In genomic region chr19:58345558-58345957, GRCh38 we compare ENCODE assay signal across 17 cellular contexts. TPM values are rescaled to one million over a fixed set of nuclear protein-coding genes. Genes with fewer than 3 reads are reported as not detected.
DNase-seq lines count a peak whose midpoint lies in the region; ATAC-seq lines count a peak whose summit lies in the region.
"Had no signal": no experiment of that assay in that cellular context is flagged by ENCODE, and none has a peak within 500 bp of the region (broad histone marks: within the 10 kb centered on the region; RNA-seq: fewer than 3 reads in every experiment).

No MANE protein-coding gene starts in this region.

- WGBS in mesenchymal stem cell: 93% methylated on average over 4 of the region's 5 CpGs

- H3K9ac ChIP-seq in mesenchymal stem cell (ENCODE audit: low read length): no peak overlapping the region

- no peak overlapping the region for H2BK15ac ChIP-seq in mesenchymal stem cell (ENCODE audit: low read depth, poor library complexity, severe bottlenecking)

- no peak overlapping the region for H3K27ac ChIP-seq in mesenchymal stem cell (ENCODE audit: low read length, poor library complexity, severe bottlenecking)
- H3K27ac ChIP-seq: foreskin keratinocyte, prostate gland, upper lobe of right lung had no signal

- no peak overlapping the region for H2AFZ ChIP-seq in mesenchymal stem cell (ENCODE audit: low read depth, low read length)

- no peak overlapping the region for H2BK5ac ChIP-seq in mesenchymal stem cell (ENCODE audit: low read depth, low read length, poor library complexity, severe bottlenecking)

- in situ Hi-C loops in G401 (cut with HindIII; ENCODE audit: low sequenced_read_pairs): no loop called here

- no peak overlapping the region for H4K8ac ChIP-seq in mesenchymal stem cell (ENCODE audit: low read length)

- H3K36me3 Mint-ChIP-seq in activated naive CD4-positive, alpha-beta T cell treated with anti-CD3 and anti-CD28 coated beads, Interleukin-2, amount 50 U/mL, for 24 hours: peaks cover 9% of the 10 kb centered on the region
- peaks cover 24% of the 10 kb centered on the region for H3K36me3 Mint-ChIP-seq in activated T-helper 1 cell treated with anti-CD3 and anti-CD28 coated beads, Interleukin-12 subunit alpha, Interleukin-12 subunit beta, Interleukin-2, Interleukin-4 antibody, amounts not matched to agents 30 ng/mL and 10 ng/mL and 1 ng/mL, durations not matched to agents 14 hours and 24 hours and 36 hours (ENCODE audit: low read depth)

- H3K14ac ChIP-seq in mesenchymal stem cell (ENCODE audit: low read length in 2 of 2): no peak overlapping the region

- H3K4me3 ChIP-seq in mesenchymal stem cell (ENCODE audit: insufficient read depth in 1 of 2, low read depth in 1 of 2, low read length in 2 of 2): no peak overlapping the region
- H3K4me3 ChIP-seq: GM12878, prostate gland, upper lobe of right lung had no signal

- H3K4me1 ChIP-seq in mesenchymal stem cell (ENCODE audit: control insufficient read depth, insufficient read depth, low read depth, low read length): peaks cover 10% of the 10 kb centered on the region
- H3K4me1 ChIP-seq: prostate gland had no signal

- peaks cover 27% of the 10 kb centered on the region for H3K79me1 ChIP-seq in mesenchymal stem cell (replicated peaks; ENCODE audit: low read length, poor library complexity, severe bottlenecking)

- no peaks in the 10 kb centered on the region for H3K27me3 ChIP-seq in mesenchymal stem cell (ENCODE audit: control insufficient read depth in 1 of 2, insufficient read depth in 1 of 2, low read length in 2 of 2)

- no peak overlapping the region for H3K4me2 ChIP-seq in mesenchymal stem cell (ENCODE audit: low read length, poor library complexity, severe bottlenecking)

- H3K9me3 ChIP-seq in mesenchymal stem cell (ENCODE audit: control insufficient read depth, low read length): no peaks in the 10 kb centered on the region
- H3K9me3 ChIP-seq: prostate gland, upper lobe of right lung had no signal

- H2BK12ac ChIP-seq in mesenchymal stem cell (ENCODE audit: low read length in 2 of 2): no peak overlapping the region

- peaks cover 17% of the 10 kb centered on the region for H3K4me1 Mint-ChIP-seq in activated naive CD4-positive, alpha-beta T cell treated with anti-CD3 and anti-CD28 coated beads, Interleukin-2, amount 50 U/mL, for 24 hours
- peaks cover 29% of the 10 kb centered on the region for H3K4me1 Mint-ChIP-seq in activated T-helper 1 cell treated with anti-CD3 and anti-CD28 coated beads, Interleukin-12 subunit alpha, Interleukin-12 subunit beta, Interleukin-2, Interleukin-4 antibody, amounts not matched to agents 30 ng/mL and 10 ng/mL and 1 ng/mL, durations not matched to agents 14 hours and 24 hours and 36 hours (ENCODE audit: low read depth)

- DNase-seq in activated naive CD4-positive, alpha-beta T cell treated with anti-CD3 and anti-CD28 coated beads, Interleukin-2, amount 50 U/mL, for 16 hours: no peak
- DNase-seq in activated T-helper 1 cell treated with anti-CD3 and anti-CD28 coated beads, Interleukin-12 subunit alpha, Interleukin-12 subunit beta, Interleukin-2, Interleukin-4 antibody, amounts not matched to agents 30 ng/mL and 10 ng/mL and 1 ng/mL, durations not matched to agents 14 hours and 24 hours and 36 hours (ENCODE audit: low spot score): no peak
- DNase-seq in mesenchymal stem cell (peak; percentile 15), left cardiac atrium (no peak), NCI-H510A treated with DMSO at 0.1 percent for 48 hours (lab: John Stamatoyannopoulos, UW) (no peak), NCI-H2227 (lab: John Stamatoyannopoulos, UW; ENCODE audit: unreplicated experiment) (no peak), G401 (ENCODE audit: low spot score) (no peak)
- DNase-seq: effector CD4-positive, alpha-beta T cell; foreskin keratinocyte; NCI-H1930; NCI-H526 treated with DMSO at 0.1 percent for 48 hours; RPMI8226; stimulated activated CD4-positive, alpha-beta T cell treated with anti-CD3 and anti-CD28 coated beads, Interleukin-15, amount 100 ng/mL, for 24 hours; upper lobe of right lung had no signal

- intact Hi-C loops in activated T-helper 1 cell treated with anti-CD3 and anti-CD28 coated beads, Interleukin-12 subunit alpha, Interleukin-12 subunit beta, Interleukin-2, Interleukin-4 antibody, amounts not matched to agents 30 ng/mL and 10 ng/mL and 1 ng/mL, durations not matched to agents 14 hours and 24 hours and 36 hours (cut with micrococcal nuclease): loop anchor here (5.0 kb wide), 1 partner anchor 68 kb away; the partner anchor contains the start of gene ZNF8
- intact Hi-C loops in left cardiac atrium (cut with DNase I): no loop called here

- no peak overlapping the region for H3K23ac ChIP-seq in mesenchymal stem cell (ENCODE audit: low read length in 2 of 2)

- ATAC-seq in left cardiac atrium: no peak
- ATAC-seq: foreskin keratinocyte, GM12878, upper lobe of right lung had no signal

- H2BK120ac ChIP-seq in mesenchymal stem cell (ENCODE audit: low read depth, low read length): no peak overlapping the region

- no peak overlapping the region for H2AK5ac ChIP-seq in mesenchymal stem cell (ENCODE audit: low read length, severe bottlenecking)

- H3K27me3 Mint-ChIP-seq in activated naive CD4-positive, alpha-beta T cell treated with anti-CD3 and anti-CD28 coated beads, Interleukin-2, amount 50 U/mL, for 24 hours: peaks cover 4% of the 10 kb centered on the region
- no peaks in the 10 kb centered on the region for H3K27me3 Mint-ChIP-seq in activated T-helper 1 cell treated with anti-CD3 and anti-CD28 coated beads, Interleukin-12 subunit alpha, Interleukin-12 subunit beta, Interleukin-2, Interleukin-4 antibody, amounts not matched to agents 30 ng/mL and 10 ng/mL and 1 ng/mL, durations not matched to agents 14 hours and 24 hours and 36 hours (ENCODE audit: insufficient read depth)

- H3K4ac ChIP-seq in mesenchymal stem cell (ENCODE audit: low read depth in 1 of 2, low read length in 2 of 2): no peak overlapping the region

- no peaks in the 10 kb centered on the region for H3K9me3 Mint-ChIP-seq in activated naive CD4-positive, alpha-beta T cell treated with anti-CD3 and anti-CD28 coated beads, Interleukin-2, amount 50 U/mL, for 24 hours
- H3K9me3 Mint-ChIP-seq in activated T-helper 1 cell treated with anti-CD3 and anti-CD28 coated beads, Interleukin-12 subunit alpha, Interleukin-12 subunit beta, Interleukin-2, Interleukin-4 antibody, amounts not matched to agents 30 ng/mL and 10 ng/mL and 1 ng/mL, durations not matched to agents 14 hours and 24 hours and 36 hours: no peaks in the 10 kb centered on the region

- no peak overlapping the region for H3K18ac ChIP-seq in mesenchymal stem cell (ENCODE audit: low read depth in 1 of 2, low read length in 2 of 2)

- peak overlapping the region; percentile 6 for H3K27ac Mint-ChIP-seq in activated naive CD4-positive, alpha-beta T cell treated with anti-CD3 and anti-CD28 coated beads, Interleukin-2, amount 50 U/mL, for 24 hours
- peak overlapping the region; percentile 6 for H3K27ac Mint-ChIP-seq in activated T-helper 1 cell treated with anti-CD3 and anti-CD28 coated beads, Interleukin-12 subunit alpha, Interleukin-12 subunit beta, Interleukin-2, Interleukin-4 antibody, amounts not matched to agents 30 ng/mL and 10 ng/mL and 1 ng/mL, durations not matched to agents 14 hours and 24 hours and 36 hours

- peaks cover 16 to 21% of the 10 kb centered on the region in 2 experiments for H3K36me3 ChIP-seq in mesenchymal stem cell (ENCODE audit: control insufficient read depth in 1 of 2, insufficient read depth in 2 of 2, low read depth in 1 of 2, low read length in 2 of 2)
- H3K36me3 ChIP-seq: prostate gland, upper lobe of right lung had no signal

- H3K4me3 Mint-ChIP-seq in activated naive CD4-positive, alpha-beta T cell treated with anti-CD3 and anti-CD28 coated beads, Interleukin-2, amount 50 U/mL, for 24 hours: peak overlapping the region; percentile 80
- H3K4me3 Mint-ChIP-seq in activated T-helper 1 cell treated with anti-CD3 and anti-CD28 coated beads, Interleukin-12 subunit alpha, Interleukin-12 subunit beta, Interleukin-2, Interleukin-4 antibody, amounts not matched to agents 30 ng/mL and 10 ng/mL and 1 ng/mL, durations not matched to agents 14 hours and 24 hours and 36 hours: peak overlapping the region; percentile 84

- no peak overlapping the region for H4K91ac ChIP-seq in mesenchymal stem cell (ENCODE audit: low read length)

RNA-seq across cellular contexts. Expression of gene A1BG, which starts 7.7 kb away (rescaled TPM):
- total RNA-seq in activated T-helper 1 cell treated with anti-CD3 and anti-CD28 coated beads, Interleukin-12 subunit alpha, Interleukin-12 subunit beta, Interleukin-2, Interleukin-4 antibody, amounts not matched to agents 30 ng/mL and 10 ng/mL and 1 ng/mL, durations not matched to agents 14 hours and 24 hours and 36 hours: 7.1 and 7.7 TPM in 2 replicates
- polyA plus RNA-seq in mesenchymal stem cell (2013, experiment 1 of 2): 85.1 TPM
- polyA plus RNA-seq in mesenchymal stem cell (2013, experiment 2 of 2): 84.2 TPM
- total RNA-seq in left cardiac atrium: 10 to 100 TPM; 18.3 to 18.9 TPM
- 64.2 and 80.3 TPM in 2 replicates for total RNA-seq in G401 (2014; rRNA removed; shearing (Covaris generic))

RNA-seq across cellular contexts. Expression of gene ZNF497, which starts 17.0 kb away (rescaled TPM):
- total RNA-seq in activated T-helper 1 cell treated with anti-CD3 and anti-CD28 coated beads, Interleukin-12 subunit alpha, Interleukin-12 subunit beta, Interleukin-2, Interleukin-4 antibody, amounts not matched to agents 30 ng/mL and 10 ng/mL and 1 ng/mL, durations not matched to agents 14 hours and 24 hours and 36 hours: 0.76 and 0.93 TPM in 2 replicates
- polyA plus RNA-seq in mesenchymal stem cell (2013, experiment 1 of 2): 0.17 TPM
- polyA plus RNA-seq in mesenchymal stem cell (2013, experiment 2 of 2): 0.18 TPM
- under 1 TPM; 0.37 to 0.41 TPM for total RNA-seq in left cardiac atrium
- 1.2 and 4.7 TPM in 2 replicates for total RNA-seq in G401 (2014; rRNA removed; shearing (Covaris generic))

RNA-seq across cellular contexts. Expression of gene ZSCAN22, which starts 18.8 kb away (rescaled TPM):
- 4.7 and 4.8 TPM in 2 replicates for total RNA-seq in activated T-helper 1 cell treated with anti-CD3 and anti-CD28 coated beads, Interleukin-12 subunit alpha, Interleukin-12 subunit beta, Interleukin-2, Interleukin-4 antibody, amounts not matched to agents 30 ng/mL and 10 ng/mL and 1 ng/mL, durations not matched to agents 14 hours and 24 hours and 36 hours
- 1.4 TPM for polyA plus RNA-seq in mesenchymal stem cell (2013, experiment 1 of 2)
- 1.4 TPM for polyA plus RNA-seq in mesenchymal stem cell (2013, experiment 2 of 2)
- 1 to 10 TPM; 2.0 to 2.1 TPM for total RNA-seq in left cardiac atrium
- total RNA-seq in G401 (2014; rRNA removed; shearing (Covaris generic)): 2.9 and 3.7 TPM in 2 replicates

RNA-seq across cellular contexts. Expression of gene ZNF837, which starts 35.3 kb away (rescaled TPM):
- total RNA-seq in activated T-helper 1 cell treated with anti-CD3 and anti-CD28 coated beads, Interleukin-12 subunit alpha, Interleukin-12 subunit beta, Interleukin-2, Interleukin-4 antibody, amounts not matched to agents 30 ng/mL and 10 ng/mL and 1 ng/mL, durations not matched to agents 14 hours and 24 hours and 36 hours: 0.86 and 1.4 TPM in 2 replicates
- 1.1 TPM for polyA plus RNA-seq in mesenchymal stem cell (2013, experiment 1 of 2)
- polyA plus RNA-seq in mesenchymal stem cell (2013, experiment 2 of 2): 1.5 TPM
- total RNA-seq in left cardiac atrium: under 1 TPM; 0.44 to 0.53 TPM
- total RNA-seq in G401 (2014; rRNA removed; shearing (Covaris generic)): 9.2 and 9.6 TPM in 2 replicates

RNA-seq across cellular contexts. Expression of gene ERVK3-1, which starts 40.4 kb away (rescaled TPM):
- total RNA-seq in activated T-helper 1 cell treated with anti-CD3 and anti-CD28 coated beads, Interleukin-12 subunit alpha, Interleukin-12 subunit beta, Interleukin-2, Interleukin-4 antibody, amounts not matched to agents 30 ng/mL and 10 ng/mL and 1 ng/mL, durations not matched to agents 14 hours and 24 hours and 36 hours: 87.1 and 96.7 TPM in 2 replicates
- polyA plus RNA-seq in mesenchymal stem cell (2013, experiment 1 of 2): 37.7 TPM
- polyA plus RNA-seq in mesenchymal stem cell (2013, experiment 2 of 2): 34.7 TPM
- total RNA-seq in left cardiac atrium: 10 to 100 TPM; 19.9 to 22.8 TPM
- total RNA-seq in G401 (2014; rRNA removed; shearing (Covaris generic)): 22.0 and 23.4 TPM in 2 replicates
